In genomic region chr12:121267822-121268221, GRCh38 we compare ENCODE assay signal across 35 cellular contexts.
"Had no signal": no experiment of that assay in that cellular context is flagged by ENCODE, and none has a peak within 500 bp of the region (broad histone marks: within the 10 kb centered on the region; RNA-seq: fewer than 3 reads in every experiment).

No MANE protein-coding gene starts in this region.

- H3K27me3 ChIP-seq: MG63 had no signal

- H3K4me3 ChIP-seq: MG63 had no signal

- DNase-seq: Karpas-422, Kasumi-1, MG63, MM.1S, MV-4-11, NCI-H1048, NCI-H1092, NCI-H1092 treated with DMSO at 0.1 percent for 48 hours, NCI-H1105, NCI-H1105 treated with DMSO at 0.1 percent for 48 hours, NCI-H1417, NCI-H1417 treated with DMSO at 0.1 percent for 48 hours, NCI-H1436, NCI-H1436 treated with DMSO at 0.1 percent for 48 hours, NCI-H146, NCI-H1694, NCI-H1694 treated with DMSO at 0.1 percent for 48 hours, NCI-H187, NCI-H187 treated with DMSO at 0.1 percent for 48 hours, NCI-H1930, NCI-H2029, NCI-H2029 treated with DMSO at 0.1 percent for 48 hours, NCI-H2081, NCI-H2081 treated with DMSO at 0.1 percent for 48 hours, NCI-H2171, NCI-H2171 treated with DMSO at 0.1 percent for 48 hours, NCI-H2227 treated with DMSO at 0.1 percent for 48 hours, NCI-H226, NCI-H345, NCI-H446, NCI-H446 treated with DMSO at 0.1 percent for 48 hours, NCI-H510A, NCI-H510A treated with DMSO at 0.1 percent for 48 hours, NCI-H524, NCI-H524 treated with DMSO at 0.1 percent for 48 hours had no signal

- H3K9me3 ChIP-seq: MG63 had no signal
